8 cellular contexts compared by ENCODE assay signal in the genomic region with DNA sequence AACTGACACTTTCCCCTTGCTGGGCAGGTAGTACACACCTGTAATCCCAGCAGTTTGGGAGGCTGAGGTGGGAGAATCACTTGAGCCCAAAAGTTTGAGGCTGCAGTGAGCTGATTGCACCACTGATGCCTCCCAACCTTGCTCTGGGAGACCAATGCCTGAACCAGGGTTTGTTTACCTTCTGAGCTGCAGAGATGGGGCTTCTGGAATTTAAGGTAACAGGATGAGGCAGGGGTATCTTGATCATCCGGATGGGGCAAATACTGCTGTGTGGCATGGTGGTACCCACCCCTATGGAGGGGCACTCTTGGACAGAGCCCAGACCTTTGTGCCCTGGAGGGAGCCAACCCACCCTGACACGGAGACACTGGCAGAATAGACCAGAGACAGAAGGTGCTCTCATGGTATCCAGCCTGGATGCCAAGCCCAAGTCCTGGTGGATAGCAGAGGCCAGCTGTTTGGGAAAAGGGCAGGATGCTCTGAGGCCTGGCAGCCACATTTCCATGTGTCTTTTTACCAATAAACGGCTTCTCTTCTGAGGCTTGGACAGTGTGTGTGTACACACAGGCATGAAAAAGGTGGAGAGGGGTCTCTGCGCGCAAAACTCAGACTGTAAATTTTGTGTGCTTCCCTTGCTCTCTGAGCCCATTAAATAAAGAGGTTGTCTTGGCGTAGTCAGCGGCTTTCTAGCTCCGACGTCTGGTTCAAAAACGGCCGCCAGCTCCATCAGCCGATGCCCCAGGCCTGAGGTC. TPM values are rescaled to one million over a fixed set of nuclear protein-coding genes. Genes with fewer than 3 reads are reported as not detected.
A peak's percentile ranks its signal among the peaks of the same experiment; 100 is the strongest.
DNase-seq lines count a peak whose midpoint lies in the region; ATAC-seq and TF ChIP-seq lines count a peak whose summit lies in the region.

No MANE protein-coding gene starts in this region.

- peaks cover 52 to 77% (median 62%) of the 10 kb centered on the region in 10 experiments for H3K4me1 ChIP-seq in BLaER1 treated with 17β-estradiol and CSF1 and Interleukin-3, amounts not matched to agents 10 nM and 100 nM
- H3K4me1 ChIP-seq in MM.1S (ENCODE audit: low read length): 0 out of 2 replicates have a peak, but pooled peaks cover 4% of the 10 kb centered on the region
- H3K4me1 ChIP-seq in foreskin keratinocyte: no peaks in the 10 kb centered on the region

- peak overlapping the region in 10 of 11 experiments; percentile 66 to 91 (median 87); a peak in 19 of 22 replicates for H3K27ac ChIP-seq in BLaER1 treated with 17β-estradiol and CSF1 and Interleukin-3, amounts not matched to agents 10 nM and 100 nM
- H3K27ac ChIP-seq in MM.1S (ENCODE audit: low read length) (no peak overlapping the region; the same call in 1 of the 2 replicates), dorsolateral prefrontal cortex (peak overlapping the region; percentile 39 to 96 (median 88)), foreskin keratinocyte (no peak overlapping the region)

- TF ChIP-seq CTCF in MM.1S (IDR thresholded peaks at IDR 0.05; ENCODE audit: low read length) (no peak), dorsolateral prefrontal cortex (IDR thresholded peaks at IDR 0.05 in 54 of 56, conservative IDR thresholded peaks at IDR 0.05 in 2 of 56; ENCODE audit: low read depth in 1 of 56, partially characterized antibody in 56 of 56) (no peak), nephron progenitor cell (IDR thresholded peaks at IDR 0.05) (no peak), foreskin keratinocyte (conservative IDR thresholded peaks at IDR 0.05) (no peak)

- peaks cover 24% of the 10 kb centered on the region for H3F3A ChIP-seq in MM.1S (ENCODE audit: insufficient read depth, low read length)

- DNase-seq in MM.1S (no peak), dorsolateral prefrontal cortex (no peak), nephron progenitor cell (no peak), NCI-H226 (no peak), foreskin keratinocyte (no peak)

- peaks cover 25% of the 10 kb centered on the region for H3K79me2 ChIP-seq in MM.1S (ENCODE audit: low read length)

- H3K27me3 ChIP-seq in BLaER1 treated with 17β-estradiol and CSF1 and Interleukin-3, amounts not matched to agents 10 nM and 100 nM: no peaks in the 10 kb centered on the region
- H3K27me3 ChIP-seq in MM.1S (replicated peaks; ENCODE audit: insufficient read depth, low read length) (no peaks in the 10 kb centered on the region), dorsolateral prefrontal cortex (no peaks in the 10 kb centered on the region), foreskin keratinocyte (no peaks in the 10 kb centered on the region)

- H3K36me3 Mint-ChIP-seq in nephron progenitor cell (ENCODE audit: low read depth): peaks cover 6% of the 10 kb centered on the region

- intact Hi-C loops in dorsolateral prefrontal cortex (cut with DNase I): loop anchor here (5.0 to 10.0 kb wide), 2 partner anchors 305 to 332 kb away; partner anchors contain the start of genes TBX6 (in 2 of the 2), YPEL3 (in 2 of the 2) and ALDOA (in 1 of the 2)

- peak overlapping the region; percentile 92; the same call in 1 of the 2 replicates for H2AFZ ChIP-seq in MM.1S (ENCODE audit: low read length)

- peak overlapping the region; percentile 79 to 93 (median 83) for H3K9ac ChIP-seq in BLaER1 treated with 17β-estradiol and CSF1 and Interleukin-3, amounts not matched to agents 10 nM and 100 nM
- H3K9ac ChIP-seq in MM.1S (ENCODE audit: low read length): peak overlapping the region; percentile 78; the same call in 1 of the 2 replicates

- peak overlapping the region; percentile 100 for H3K27ac Mint-ChIP-seq in nephron progenitor cell

- H3K36me3 ChIP-seq in BLaER1 treated with 17β-estradiol and CSF1 and Interleukin-3, amounts not matched to agents 10 nM and 100 nM: peaks cover 13 to 27% (median 18%) of the 10 kb centered on the region in 11 experiments
- 0 out of 2 replicates have a peak, but pooled peaks cover 2% of the 10 kb centered on the region for H3K36me3 ChIP-seq in MM.1S (replicated peaks; ENCODE audit: insufficient read depth, low read length)

- peak overlapping the region; percentile 60 to 82 (median 64) for H3K4me3 ChIP-seq in BLaER1 treated with 17β-estradiol and CSF1 and Interleukin-3, amounts not matched to agents 10 nM and 100 nM
- H3K4me3 ChIP-seq in MM.1S (ENCODE audit: low read length): peak overlapping the region; percentile 78
- H3K4me3 ChIP-seq in dorsolateral prefrontal cortex: peak overlapping the region; percentile 43 to 93 (median 72)

- H3K4me1 Mint-ChIP-seq in nephron progenitor cell: peaks cover 45% of the 10 kb centered on the region

- peak overlapping the region; percentile 81 to 99 (median 93) for H3K4me2 ChIP-seq in BLaER1 treated with 17β-estradiol and CSF1 and Interleukin-3, amounts not matched to agents 10 nM and 100 nM
- peak overlapping the region; percentile 93 for H3K4me2 ChIP-seq in MM.1S (ENCODE audit: low read depth, low read length)

- peak overlapping the region; percentile 83 for H3K4me3 Mint-ChIP-seq in nephron progenitor cell

- H3K27me3 Mint-ChIP-seq in nephron progenitor cell (ENCODE audit: low read depth, poor library complexity): peaks cover 2% of the 10 kb centered on the region

- no peaks in the 10 kb centered on the region for H3K9me3 ChIP-seq in BLaER1 treated with 17β-estradiol and CSF1 and Interleukin-3, amounts not matched to agents 10 nM and 100 nM (replicated peaks in 1 of 11)
- no peaks in the 10 kb centered on the region for H3K9me3 ChIP-seq in MM.1S (replicated peaks; ENCODE audit: insufficient read depth, low read length)

- H3K9me2 ChIP-seq in MM.1S (replicated peaks; ENCODE audit: insufficient read depth, low read length): no peaks in the 10 kb centered on the region

- H3K9me3 Mint-ChIP-seq in nephron progenitor cell: no peaks in the 10 kb centered on the region

- peaks cover 0 to 21% (median 0%) of the 10 kb centered on the region in 11 experiments; a peak in 3 of 22 replicates for H4K20me1 ChIP-seq in BLaER1 treated with 17β-estradiol and CSF1 and Interleukin-3, amounts not matched to agents 10 nM and 100 nM
- H4K20me1 ChIP-seq in MM.1S (ENCODE audit: insufficient read depth, low read length): no peaks in the 10 kb centered on the region

- ATAC-seq in GM18498 (IDR thresholded peaks at IDR 0.05; ENCODE audit: unreplicated experiment) (no peak), HG03354 (IDR thresholded peaks at IDR 0.05; ENCODE audit: poor library complexity, severe bottlenecking, unreplicated experiment) (no peak), foreskin keratinocyte (no peak)

RNA-seq across cellular contexts. Expression of gene ZNF48, which starts 4.4 kb away (rescaled TPM):
- total RNA-seq in dorsolateral prefrontal cortex (10 to 100 TPM; 10.1 to 24.9 (median 16.6) TPM), foreskin keratinocyte (8.7 and 10.5 TPM in 2 replicates)
- polyA plus RNA-seq in foreskin keratinocyte: 6.8 and 8.0 TPM in 2 replicates

RNA-seq across cellular contexts. Expression of gene ZNF771, which starts 7.8 kb away (rescaled TPM):
- total RNA-seq in dorsolateral prefrontal cortex: 10 to 100 TPM; 15.2 to 48.7 (median 27.1) TPM
- 3.0 TPM in 2 replicates for total RNA-seq in foreskin keratinocyte
- polyA plus RNA-seq in foreskin keratinocyte: 4.0 and 4.4 TPM in 2 replicates

RNA-seq across cellular contexts. Expression of gene SEPTIN1, which starts 17.2 kb away (rescaled TPM):
- total RNA-seq in dorsolateral prefrontal cortex (1 to 10 TPM; 1.6 to 8.3 (median 4.0) TPM), foreskin keratinocyte (0.14 TPM in 1 of 2 replicates, not detected in the other)
- 0.33 and 0.91 TPM in 2 replicates for polyA plus RNA-seq in foreskin keratinocyte

RNA-seq across cellular contexts. Expression of gene MYL11, which starts 25.0 kb away (rescaled TPM):
- total RNA-seq in dorsolateral prefrontal cortex (1 to 10 TPM in 12 of 120 experiments, under 1 TPM in 1, not detected in 107; 0.95 to 3.8 (median 2.0) TPM), foreskin keratinocyte (not detected in 2 replicates)
- 0.30 and 0.39 TPM in 2 replicates for polyA plus RNA-seq in foreskin keratinocyte

RNA-seq across cellular contexts. Expression of gene TBC1D10B, which starts 29.3 kb away (rescaled TPM):
- 10 to 100 TPM; 50.3 to 87.6 (median 67.1) TPM for total RNA-seq in dorsolateral prefrontal cortex
- 32.1 and 32.9 TPM in 2 replicates for total RNA-seq in foreskin keratinocyte
- 33.8 and 34.6 TPM in 2 replicates for polyA plus RNA-seq in foreskin keratinocyte

Comparison
In these comparisons a context has a peak if more than half of its experiments do, and no peak if none do; other contexts are left out.
1. H3K27ac ChIP-seq: peak in BLaER1 treated with 17β-estradiol and CSF1 and Interleukin-3, amounts not matched to agents 10 nM and 100 nM (10 of 11) and dorsolateral prefrontal cortex (59 of 59); none in MM.1S (single experiment) and foreskin keratinocyte (single experiment).
2. Peak in every context shown above with its lines, with median percentiles within 50 percentile points of each other: H3K4me3 ChIP-seq.